ENCODE assay signal across 8 cellular contexts in the genomic region with DNA sequence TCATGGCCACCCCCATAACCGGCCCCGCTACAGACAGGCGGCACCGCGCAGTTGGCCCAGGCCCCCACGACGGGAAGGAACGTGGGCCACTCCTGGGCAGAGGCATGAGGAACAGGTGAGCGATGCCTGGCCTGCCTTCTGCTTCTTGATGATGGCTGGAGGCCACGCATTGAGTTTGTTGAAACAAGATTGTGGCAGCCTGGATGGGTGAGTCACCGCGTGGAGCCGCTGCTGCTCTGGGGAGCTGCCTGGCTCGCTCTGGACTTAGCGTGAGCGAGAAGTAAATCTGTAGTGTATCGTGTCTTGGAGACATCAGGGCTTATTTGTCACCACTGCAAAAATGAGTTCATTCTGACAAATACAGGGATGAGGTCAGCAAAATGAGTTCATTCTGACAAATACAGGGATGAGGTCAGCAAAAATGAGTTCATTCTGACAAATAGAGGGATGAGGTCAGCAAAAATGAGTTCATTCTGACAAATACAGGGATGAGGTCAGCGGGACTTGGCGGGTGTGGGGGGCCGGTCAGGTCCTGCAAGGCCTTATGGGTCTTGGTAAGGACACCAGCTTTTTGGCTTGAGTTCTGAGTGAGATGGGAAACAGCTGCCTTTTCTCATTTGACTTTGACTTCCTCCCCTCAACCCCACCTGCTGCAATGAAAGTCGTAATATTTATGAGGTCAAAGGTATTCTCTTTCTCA.
DNase-seq lines count a peak whose midpoint lies in the region; ATAC-seq and TF ChIP-seq lines count a peak whose summit lies in the region.

No MANE protein-coding gene starts in this region.

- no peaks in the 10 kb centered on the region for H3K27me3 Mint-ChIP-seq in WTC11 (ENCODE audit: low read depth)

- H3K4me3 Mint-ChIP-seq in WTC11: no peak overlapping the region

- H3K9me2 ChIP-seq in GM23248 (ENCODE audit: insufficient read depth): no peaks in the 10 kb centered on the region

- H3K9ac ChIP-seq in BLaER1: 0 out of 2 replicates have a peak overlapping the region, but pooled peaks have one; percentile 64
- H3K9ac ChIP-seq in GM23248: no peak overlapping the region

- peaks cover 13% of the 10 kb centered on the region for H3K9me3 ChIP-seq in BLaER1
- no peaks in the 10 kb centered on the region for H3K9me3 ChIP-seq in GM23248 (ENCODE audit: low read depth)

- no peak for ATAC-seq in WTC11
- no peak for ATAC-seq in HG03342 (IDR thresholded peaks at IDR 0.05; ENCODE audit: unreplicated experiment)

- H3K27ac Mint-ChIP-seq in WTC11: no peak overlapping the region

- peak overlapping the region; percentile 69; the same call in 1 of the 2 replicates for H3K27ac ChIP-seq in BLaER1
- no peak overlapping the region for H3K27ac ChIP-seq in GM23248

- DNase-seq in GM23248 (peak; percentile 86), WTC11 (ENCODE audit: low spot score) (no peak), kidney tubule cell (ENCODE audit: low spot score) (peak; percentile 73), DMS79 (lab: John Stamatoyannopoulos, UW) (no peak), NCI-H748 (lab: John Stamatoyannopoulos, UW; ENCODE audit: unreplicated experiment) (no peak)
- DNase-seq in NK-92 treated with Interleukin-12 subunit alpha and Interleukin-12 subunit beta, amount 100 ng/mL, for 24 hours (lab: John Stamatoyannopoulos, UW): no peak

- H3K4me1 Mint-ChIP-seq in WTC11: peaks cover 12% of the 10 kb centered on the region

- WGBS in GM23248 (ENCODE audit: low coverage in 1 of 2, low lambda C conversion rate in 2 of 2, missing lambda C conversion rate in 2 of 2), 2 experiments: 87 to 88% methylated on average over 21 of the region's 21 CpGs

- H2AFZ ChIP-seq in GM23248: no peak overlapping the region

- H4K20me1 ChIP-seq in BLaER1: no peaks in the 10 kb centered on the region
- no peaks in the 10 kb centered on the region for H4K20me1 ChIP-seq in GM23248 (ENCODE audit: insufficient read depth)

- in situ Hi-C loops in GM23248 (cut with MboI): no loop called here

- CTCF ChIA-PET in WTC11 (lab: Charles Lee): interaction anchor here (1.5 to 3.3 kb wide), 2 partner anchors 19 to 21 kb away, joined by 4 to 17 read pairs; no protein-coding TSS in a partner anchor

- no peak for TF ChIP-seq CTCF in WTC11 (IDR thresholded peaks at IDR 0.05)

- H3K4me3 ChIP-seq in BLaER1: no peak overlapping the region
- no peak overlapping the region for H3K4me3 ChIP-seq in GM23248

- H3K9me3 Mint-ChIP-seq in WTC11: 0 out of 2 replicates have a peak, but pooled peaks cover 3% of the 10 kb centered on the region

- H3F3A ChIP-seq in GM23248 (ENCODE audit: insufficient read depth): peaks cover 26% of the 10 kb centered on the region

- H3K36me3 ChIP-seq in BLaER1: 0 out of 2 replicates have a peak, but pooled peaks cover 4% of the 10 kb centered on the region
- no peaks in the 10 kb centered on the region for H3K36me3 ChIP-seq in GM23248 (ENCODE audit: low read depth)

- H3K4me1 ChIP-seq in BLaER1 (peaks cover 53% of the 10 kb centered on the region), GM23248 (ENCODE audit: insufficient read depth) (peaks cover 7% of the 10 kb centered on the region)

- H3K36me3 Mint-ChIP-seq in WTC11: no peaks in the 10 kb centered on the region

- POLR2A ChIA-PET in WTC11 (lab: Charles Lee): no interaction called here

- H3K4me2 ChIP-seq in BLaER1 (peak overlapping the region; percentile 79), GM23248 (ENCODE audit: unreplicated experiment) (no peak overlapping the region)

- H3K79me2 ChIP-seq in GM23248 (ENCODE audit: insufficient read depth): no peaks in the 10 kb centered on the region

- H3K27me3 ChIP-seq in BLaER1 (no peaks in the 10 kb centered on the region), GM23248 (replicated peaks; ENCODE audit: insufficient read depth) (no peaks in the 10 kb centered on the region)

TF ChIP-seq in WTC11, 78 proteins besides CTCF, POLR2A, EP300 and RAD21:
- TF ChIP-seq, protein P1, sequence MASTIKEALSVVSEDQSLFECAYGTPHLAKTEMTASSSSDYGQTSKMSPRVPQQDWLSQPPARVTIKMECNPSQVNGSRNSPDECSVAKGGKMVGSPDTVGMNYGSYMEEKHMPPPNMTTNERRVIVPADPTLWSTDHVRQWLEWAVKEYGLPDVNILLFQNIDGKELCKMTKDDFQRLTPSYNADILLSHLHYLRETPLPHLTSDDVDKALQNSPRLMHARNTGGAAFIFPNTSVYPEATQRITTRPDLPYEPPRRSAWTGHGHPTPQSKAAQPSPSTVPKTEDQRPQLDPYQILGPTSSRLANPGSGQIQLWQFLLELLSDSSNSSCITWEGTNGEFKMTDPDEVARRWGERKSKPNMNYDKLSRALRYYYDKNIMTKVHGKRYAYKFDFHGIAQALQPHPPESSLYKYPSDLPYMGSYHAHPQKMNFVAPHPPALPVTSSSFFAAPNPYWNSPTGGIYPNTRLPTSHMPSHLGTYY (CRISPR knock-in tag; IDR thresholded peaks at IDR 0.05): no peak
- 0 out of 2 replicates have a peak, but pooled peaks have one; percentile 23 for TF ChIP-seq FOXP1 (CRISPR knock-in tag; IDR thresholded peaks at IDR 0.05; ENCODE audit: borderline replicate concordance)
TF ChIP-seq in WTC11: peak in this region for 1.

Comparison
In these comparisons a context has a peak if more than half of its experiments do, and no peak if none do; other contexts are left out.
1. DNase-seq: peak in GM23248 (single experiment) and kidney tubule cell (single experiment); none in WTC11 (single experiment), DMS79 (single experiment), NCI-H748 (single experiment) and NK-92 treated with Interleukin-12 subunit alpha and Interleukin-12 subunit beta, amount 100 ng/mL, for 24 hours (single experiment).